Comparison of ENCODE assay signal across 9 cellular contexts in genomic region chr9:121698627-121699270, GRCh38. TPM values are rescaled to one million over a fixed set of nuclear protein-coding genes. Genes with fewer than 3 reads are reported as not detected.
DNase-seq lines count a peak whose midpoint lies in the region; ATAC-seq and TF ChIP-seq lines count a peak whose summit lies in the region.
"Had no signal": no experiment of that assay in that cellular context is flagged by ENCODE, and none has a peak within 500 bp of the region (broad histone marks: within the 10 kb centered on the region; RNA-seq: fewer than 3 reads in every experiment).

No MANE protein-coding gene starts in this region.

- H3K36me3 Mint-ChIP-seq in endodermal cell (ENCODE audit: low read depth): peaks cover 5% of the 10 kb centered on the region
- H3K36me3 Mint-ChIP-seq in neural progenitor cell: no peaks in the 10 kb centered on the region
- H3K36me3 Mint-ChIP-seq: activated naive CD8-positive, alpha-beta T cell had no signal

- H3K4me3 ChIP-seq in endodermal cell (ENCODE audit: low read length) (peak overlapping the region; percentile 69), neural progenitor cell (peak overlapping the region; percentile 68)

- H3K9ac ChIP-seq in endodermal cell (ENCODE audit: extremely low read depth, low read length, poor library complexity, severe bottlenecking) (no peak overlapping the region), neural progenitor cell (no peak overlapping the region)

- peak overlapping the region; percentile 97 for H3K4me2 ChIP-seq in neural progenitor cell

- H3K27me3 ChIP-seq in endodermal cell (ENCODE audit: control insufficient read depth, insufficient read depth, low read length, poor library complexity, severe bottlenecking) (no peaks in the 10 kb centered on the region), neural progenitor cell (peaks cover 5% of the 10 kb centered on the region)

- peaks cover 44% of the 10 kb centered on the region for H3K79me2 ChIP-seq in neural progenitor cell (ENCODE audit: low read depth)

- 3 to 8% methylated on average over 22 to 89 of the region's 89 CpGs for WGBS in endodermal cell (ENCODE audit: insufficient coverage in 1 of 2, insufficient read length in 1 of 2), 2 experiments

- H3K4me1 Mint-ChIP-seq in endodermal cell (no peaks in the 10 kb centered on the region), neural progenitor cell (peaks cover 28% of the 10 kb centered on the region)

- ATAC-seq in GM19035 (IDR thresholded peaks at IDR 0.05; ENCODE audit: unreplicated experiment) (peak; percentile 28), GM21619 (IDR thresholded peaks at IDR 0.05; ENCODE audit: unreplicated experiment) (no peak)

- H3K27ac ChIP-seq in endodermal cell (ENCODE audit: low read depth, low read length) (no peak overlapping the region), neural progenitor cell (no peak overlapping the region)

- H3K4me3 Mint-ChIP-seq in endodermal cell (peak overlapping the region; percentile 60), neural progenitor cell (peak overlapping the region; percentile 81)

- H3K27me3 Mint-ChIP-seq in endodermal cell (ENCODE audit: insufficient read depth) (peaks cover 7% of the 10 kb centered on the region), neural progenitor cell (ENCODE audit: insufficient read depth, low read depth) (peaks cover 2% of the 10 kb centered on the region)

- TF ChIP-seq CTCF in endodermal cell (conservative IDR thresholded peaks at IDR 0.05): no peak
- no peak for TF ChIP-seq CTCF in neural progenitor cell (IDR thresholded peaks at IDR 0.05)

- H3K9me3 ChIP-seq in endodermal cell (ENCODE audit: control insufficient read depth, low read length): no peaks in the 10 kb centered on the region
- no peaks in the 10 kb centered on the region for H3K9me3 ChIP-seq in neural progenitor cell (ENCODE audit: low read depth)

- H3K36me3 ChIP-seq in endodermal cell (ENCODE audit: control insufficient read depth, insufficient read depth, low read length) (peaks cover 6% of the 10 kb centered on the region), neural progenitor cell (no peaks in the 10 kb centered on the region)

- H2AFZ ChIP-seq in neural progenitor cell (replicated peaks): no peak overlapping the region

- peaks cover 19% of the 10 kb centered on the region for H3F3A ChIP-seq in neural progenitor cell (ENCODE audit: low read depth)

- H3K4me1 ChIP-seq in endodermal cell (ENCODE audit: control insufficient read depth, insufficient read depth, low read length): peaks cover 13% of the 10 kb centered on the region
- H3K4me1 ChIP-seq in neural progenitor cell: peaks cover 12% of the 10 kb centered on the region

- H3K9me3 Mint-ChIP-seq in endodermal cell: no peaks in the 10 kb centered on the region
- no peaks in the 10 kb centered on the region for H3K9me3 Mint-ChIP-seq in neural progenitor cell

- H3K27ac Mint-ChIP-seq in endodermal cell (no peak overlapping the region), neural progenitor cell (no peak overlapping the region)
- H3K27ac Mint-ChIP-seq: activated naive CD8-positive, alpha-beta T cell had no signal

- DNase-seq in 8988T (peak; percentile 77), NCI-H774 (lab: John Stamatoyannopoulos, UW) (peak; percentile 48), endodermal cell (peak; percentile 86), neural progenitor cell (ENCODE audit: low spot score) (peak; percentile 95)
- DNase-seq in central memory CD4-positive, alpha-beta T cell: no peak
- no peak for DNase-seq in stimulated activated CD4-positive, alpha-beta T cell treated with anti-CD3 and anti-CD28 coated beads, Interleukin-4, amount 100 ng/mL, for 24 hours

- peaks cover 92% of the 10 kb centered on the region for H4K20me1 ChIP-seq in neural progenitor cell (ENCODE audit: low read depth)

RNA-seq across cellular contexts. Expression of gene DAB2IP, which starts 47.3 kb away (rescaled TPM):
- total RNA-seq in endodermal cell: 10 to 100 TPM; 70.7 to 71.0 TPM
- 33.4 TPM for polyA plus RNA-seq in endodermal cell (2013, experiment 1 of 2)
- 36.0 TPM for polyA plus RNA-seq in endodermal cell (2013, experiment 2 of 2)
- total RNA-seq in neural progenitor cell (ENCODE audit: low replicate concordance): 24.3 and 41.7 TPM in 2 replicates

Comparison
In these comparisons a context has a peak if more than half of its experiments do, and no peak if none do; other contexts are left out.
1. DNase-seq: peak in 8988T (single experiment), NCI-H774 (single experiment), endodermal cell (single experiment) and neural progenitor cell (single experiment); none in central memory CD4-positive, alpha-beta T cell (single experiment) and stimulated activated CD4-positive, alpha-beta T cell treated with anti-CD3 and anti-CD28 coated beads, Interleukin-4, amount 100 ng/mL, for 24 hours (single experiment).